Comparison of ENCODE assay signal across 8 cellular contexts in genomic region chr5:153974131-153974812, GRCh38.
DNase-seq lines count a peak whose midpoint lies in the region; ATAC-seq and FAIRE-seq lines count a peak whose summit lies in the region.

No MANE protein-coding gene starts in this region.

- no peak overlapping the region for H2BK5ac ChIP-seq in mesendoderm (ENCODE audit: low read length)

- no peaks in the 10 kb centered on the region for H3K36me3 ChIP-seq in mesendoderm (ENCODE audit: control insufficient read depth, insufficient read depth, low read length)

- no peak overlapping the region for H3K27ac ChIP-seq in mesendoderm (ENCODE audit: low read depth, low read length)

- no peak overlapping the region for H3K23ac ChIP-seq in mesendoderm (ENCODE audit: low read length)

- no peak overlapping the region for H2BK120ac ChIP-seq in mesendoderm (ENCODE audit: low read depth, low read length)

- no CpG with 5 or more reads among the region's 7 CpGs for WGBS in mesendoderm (ENCODE audit: extremely low coverage, insufficient coverage, low lambda C conversion rate)

- H3K4me2 ChIP-seq in mesendoderm (ENCODE audit: low read length), result no peak overlapping the region

- H3K79me1 ChIP-seq in mesendoderm (ENCODE audit: low read length), result no peaks in the 10 kb centered on the region

- no peaks in the 10 kb centered on the region for H3K27me3 ChIP-seq in mesendoderm (ENCODE audit: insufficient read depth, low read length, poor library complexity)

- H3K4me1 ChIP-seq in mesendoderm (ENCODE audit: control insufficient read depth, low read depth, low read length), result peaks cover 5% of the 10 kb centered on the region

- no peak overlapping the region for H3K4me3 ChIP-seq in mesendoderm (ENCODE audit: low read length)

- no peak overlapping the region for H4K8ac ChIP-seq in mesendoderm (ENCODE audit: low read depth, low read length)

- peak; percentile 57 for ATAC-seq in GM19035 (IDR thresholded peaks at IDR 0.05; ENCODE audit: unreplicated experiment)

- H3K79me2 ChIP-seq in mesendoderm (ENCODE audit: control insufficient read depth, insufficient read depth, low read length), result no peaks in the 10 kb centered on the region

- no peak overlapping the region for H3K56ac ChIP-seq in mesendoderm (ENCODE audit: low read length)

- FAIRE-seq in endometrium (lab: Jason Lieb, UNC), result peak; percentile 62

- no peak overlapping the region for H3K4ac ChIP-seq in mesendoderm (ENCODE audit: low read depth, low read length)

- H2AK5ac ChIP-seq in mesendoderm (ENCODE audit: low read length), result peak overlapping the region; percentile 6

- no peak overlapping the region for H3K18ac ChIP-seq in mesendoderm (ENCODE audit: low read length)

- no peak overlapping the region for H4K5ac ChIP-seq in mesendoderm (ENCODE audit: low read length)

- no peak overlapping the region for H2BK15ac ChIP-seq in mesendoderm (replicated peaks; ENCODE audit: low read depth)

- no peak overlapping the region for H3K9ac ChIP-seq in mesendoderm (ENCODE audit: low read length)

- peak; percentile 23 for DNase-seq in NCI-H1092 treated with DMSO at 0.1 percent for 48 hours (lab: John Stamatoyannopoulos, UW)
- no peak for DNase-seq in NCI-H1092 (lab: John Stamatoyannopoulos, UW)
- DNase-seq in HPDE6-E6E7 (ENCODE audit: extremely low spot score), result peak; percentile 44
- DNase-seq in SK-N-DZ (ENCODE audit: low spot score), result peak; percentile 41
- peak; percentile 57 for DNase-seq in mesendoderm
- DNase-seq in occipital lobe (lab: John Stamatoyannopoulos, UW), result no peak

Comparison
In these comparisons a context has a peak if more than half of its experiments do, and no peak if none do; other contexts are left out.
1. DNase-seq: peak in NCI-H1092 treated with DMSO at 0.1 percent for 48 hours (single experiment), HPDE6-E6E7 (single experiment), SK-N-DZ (single experiment) and mesendoderm (single experiment); none in NCI-H1092 (single experiment) and occipital lobe (single experiment).